Comparison of ENCODE assay signal across 17 cellular contexts in genomic region chr3:97235611-97236315, GRCh38.
DNase-seq lines count a peak whose midpoint lies in the region; ATAC-seq and TF ChIP-seq lines count a peak whose summit lies in the region.
"Had no signal": no experiment of that assay in that cellular context is flagged by ENCODE, and none has a peak within 500 bp of the region (broad histone marks: within the 10 kb centered on the region; RNA-seq: fewer than 3 reads in every experiment).

No MANE protein-coding gene starts in this region.

- no peaks in the 10 kb centered on the region for H3K27me3 ChIP-seq in endodermal cell (ENCODE audit: control insufficient read depth, insufficient read depth, low read length, poor library complexity, severe bottlenecking)

- TF ChIP-seq RAD21 in Ishikawa (IDR thresholded peaks at IDR 0.05; ENCODE audit: low read depth), result no peak

- intact Hi-C loops in Calu3 (cut with micrococcal nuclease; ENCODE audit: unreplicated experiment), result no loop called here

- TF ChIP-seq CTCF in Calu3 (IDR thresholded peaks at IDR 0.05; ENCODE audit: unreplicated experiment) (no peak), endodermal cell (conservative IDR thresholded peaks at IDR 0.05) (no peak), mesothelial cell of epicardium (IDR thresholded peaks at IDR 0.05; ENCODE audit: unreplicated experiment) (no peak)

- H3K4me3 Mint-ChIP-seq in Calu3 (ENCODE audit: low read depth, unreplicated experiment) (peak overlapping the region; percentile 24), endodermal cell (no peak overlapping the region), mesothelial cell of epicardium (no peak overlapping the region)
- no peak overlapping the region for H3K4me3 Mint-ChIP-seq in natural killer cell treated with Interleukin-12 subunit alpha and Interleukin-12 subunit beta and Interleukin-15 and Interleukin-18, amount 100 ng/mL, for 72 hours
- H3K4me3 Mint-ChIP-seq: CD4-positive, alpha-beta T cell; H9 had no signal

- no peak overlapping the region for H3K27ac ChIP-seq in endodermal cell (ENCODE audit: low read depth, low read length)
- H3K27ac ChIP-seq: A549 had no signal

- no peaks in the 10 kb centered on the region for H3K4me1 ChIP-seq in endodermal cell (ENCODE audit: control insufficient read depth, insufficient read depth, low read length)
- H3K4me1 ChIP-seq: A549 had no signal

- H3K9ac ChIP-seq in endodermal cell (ENCODE audit: extremely low read depth, low read length, poor library complexity, severe bottlenecking), result no peak overlapping the region

- H3K36me3 Mint-ChIP-seq in Calu3 (ENCODE audit: insufficient read depth, unreplicated experiment) (peaks cover 7% of the 10 kb centered on the region), endodermal cell (ENCODE audit: low read depth) (no peaks in the 10 kb centered on the region), mesothelial cell of epicardium (peaks cover 9% of the 10 kb centered on the region)
- H3K36me3 Mint-ChIP-seq in natural killer cell treated with Interleukin-12 subunit alpha and Interleukin-12 subunit beta and Interleukin-15 and Interleukin-18, amount 100 ng/mL, for 72 hours, result no peaks in the 10 kb centered on the region

- DNase-seq in Calu3 (no peak), endodermal cell (no peak), mesothelial cell of epicardium (ENCODE audit: low spot score in 2 of 2, unreplicated experiment in 2 of 2) (no peak)
- no peak for DNase-seq in stimulated activated CD4-positive, alpha-beta T cell treated with anti-CD3 and anti-CD28 coated beads, Interleukin-4, amount 100 ng/mL, for 4 hours
- DNase-seq in natural killer cell treated with Interleukin-12 subunit alpha and Interleukin-12 subunit beta and Interleukin-15 and Interleukin-18, amount 100 ng/mL, for 72 hours (ENCODE audit: low spot score), result no peak
- DNase-seq in stimulated activated naive CD4-positive, alpha-beta T cell treated with Interleukin-2 at 50 U/mL for 16 hours (lab: John Stamatoyannopoulos, UW), result no peak
- DNase-seq: CD4-positive, alpha-beta T cell; DMS79; H9; NCI-H1092 treated with DMSO at 0.1 percent for 48 hours; NCI-H2081; NCI-H510A treated with DMSO at 0.1 percent for 48 hours; NCI-H82; SW 1271 had no signal

- H3K9me3 ChIP-seq in endodermal cell (ENCODE audit: control insufficient read depth, low read length), result peaks cover 6% of the 10 kb centered on the region
- H3K9me3 ChIP-seq: A549 had no signal

- no peak for ATAC-seq in natural killer cell treated with Interleukin-12 subunit alpha and Interleukin-12 subunit beta and Interleukin-15 and Interleukin-18, amount 100 ng/mL, for 72 hours
- ATAC-seq in HG03565 (IDR thresholded peaks at IDR 0.05; ENCODE audit: unreplicated experiment), result no peak
- ATAC-seq: A549 had no signal

- no peak overlapping the region for H3K4me3 ChIP-seq in endodermal cell (ENCODE audit: low read length)
- H3K4me3 ChIP-seq: A549 had no signal

- TF ChIP-seq EP300 in Ishikawa (IDR thresholded peaks at IDR 0.05; ENCODE audit: borderline replicate concordance), result no peak

- CTCF ChIA-PET in Calu3 (lab: Charles Lee), result no interaction called here

- H3K4me1 Mint-ChIP-seq in Calu3 (ENCODE audit: low read depth, unreplicated experiment), result peaks cover 58% of the 10 kb centered on the region
- H3K4me1 Mint-ChIP-seq in endodermal cell, result peaks cover 3% of the 10 kb centered on the region
- peaks cover 75% of the 10 kb centered on the region for H3K4me1 Mint-ChIP-seq in mesothelial cell of epicardium
- H3K4me1 Mint-ChIP-seq in natural killer cell treated with Interleukin-12 subunit alpha and Interleukin-12 subunit beta and Interleukin-15 and Interleukin-18, amount 100 ng/mL, for 72 hours (ENCODE audit: low read depth in 2 of 2), result no peaks in the 10 kb centered on the region

- H3K27me3 Mint-ChIP-seq in Calu3 (ENCODE audit: unreplicated experiment), result no peaks in the 10 kb centered on the region
- H3K27me3 Mint-ChIP-seq in endodermal cell (ENCODE audit: insufficient read depth), result no peaks in the 10 kb centered on the region
- H3K27me3 Mint-ChIP-seq in mesothelial cell of epicardium (ENCODE audit: low read depth), result no peaks in the 10 kb centered on the region
- no peaks in the 10 kb centered on the region for H3K27me3 Mint-ChIP-seq in natural killer cell treated with Interleukin-12 subunit alpha and Interleukin-12 subunit beta and Interleukin-15 and Interleukin-18, amount 100 ng/mL, for 72 hours
- H3K27me3 Mint-ChIP-seq: CD4-positive, alpha-beta T cell had no signal

- no peaks in the 10 kb centered on the region for H3K36me3 ChIP-seq in endodermal cell (ENCODE audit: control insufficient read depth, insufficient read depth, low read length)

- peak overlapping the region; percentile 61 for H3K27ac Mint-ChIP-seq in Calu3 (ENCODE audit: unreplicated experiment)
- H3K27ac Mint-ChIP-seq in endodermal cell, result peak overlapping the region; percentile 59
- peak overlapping the region; percentile 91 for H3K27ac Mint-ChIP-seq in mesothelial cell of epicardium
- no peak overlapping the region for H3K27ac Mint-ChIP-seq in natural killer cell treated with Interleukin-12 subunit alpha and Interleukin-12 subunit beta and Interleukin-15 and Interleukin-18, amount 100 ng/mL, for 72 hours
- H3K27ac Mint-ChIP-seq: CD4-positive, alpha-beta T cell; H9 had no signal

- no peaks in the 10 kb centered on the region for H3K9me3 Mint-ChIP-seq in Calu3 (ENCODE audit: low read depth, unreplicated experiment)
- H3K9me3 Mint-ChIP-seq in endodermal cell, result no peaks in the 10 kb centered on the region
- peaks cover 6% of the 10 kb centered on the region for H3K9me3 Mint-ChIP-seq in mesothelial cell of epicardium
- H3K9me3 Mint-ChIP-seq in natural killer cell treated with Interleukin-12 subunit alpha and Interleukin-12 subunit beta and Interleukin-15 and Interleukin-18, amount 100 ng/mL, for 72 hours, result peaks cover 18% of the 10 kb centered on the region

- BruUV-seq in Calu3 (replicated peaks; lab: Mats Ljungman, UMichigan), result no TSS peak

TF ChIP-seq in Ishikawa, 13 proteins besides CTCF, POLR2A, EP300 and RAD21:
- no peak for TF ChIP-seq TAF1 (IDR thresholded peaks at IDR 0.05; ENCODE audit: low read depth)
- peak; percentile 28; the same call in 1 of the 2 replicates for TF ChIP-seq TEAD4 (IDR thresholded peaks at IDR 0.05)
- no peak for TF ChIP-seq REST (IDR thresholded peaks at IDR 0.05; ENCODE audit: low read depth)
TF ChIP-seq in Ishikawa: peak in this region for 1.

Comparison
In these comparisons a context has a peak if more than half of its experiments do, and no peak if none do; other contexts are left out.
1. H3K27ac Mint-ChIP-seq: peak in Calu3 (single experiment), endodermal cell (single experiment) and mesothelial cell of epicardium (single experiment); none in natural killer cell treated with Interleukin-12 subunit alpha and Interleukin-12 subunit beta and Interleukin-15 and Interleukin-18, amount 100 ng/mL, for 72 hours (0 of 2).